In the genomic region with DNA sequence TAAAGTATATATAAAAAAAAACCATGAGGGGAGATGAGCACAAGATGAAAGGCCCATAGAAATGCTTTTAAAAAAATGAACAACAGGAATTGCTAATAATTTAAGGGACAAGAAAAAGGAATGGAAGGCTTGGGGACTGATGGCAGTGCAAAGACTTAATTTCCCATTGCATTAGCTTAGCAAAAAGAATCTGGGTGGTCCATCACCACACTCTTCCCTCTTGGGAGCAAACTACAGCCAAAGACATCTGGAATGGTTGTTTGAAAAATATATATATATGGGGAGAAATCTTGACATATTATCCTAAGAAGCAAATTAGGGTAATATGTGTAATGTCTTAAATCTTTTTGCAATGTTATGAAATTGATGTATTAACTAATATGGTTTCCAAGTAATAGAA, we compare ENCODE assay signal across 17 cellular contexts.
A peak's percentile ranks its signal among the peaks of the same experiment; 100 is the strongest.
DNase-seq lines count a peak whose midpoint lies in the region; ATAC-seq and TF ChIP-seq lines count a peak whose summit lies in the region.
"Had no signal": no experiment of that assay in that cellular context is flagged by ENCODE, and none has a peak within 500 bp of the region (broad histone marks: within the 10 kb centered on the region; RNA-seq: fewer than 3 reads in every experiment).

No MANE protein-coding gene starts in this region.

- DNase-seq in A673 (ENCODE audit: low spot score) (peak; percentile 52), HCT116 (ENCODE audit: low read depth, low spot score) (no peak), mammary epithelial cell (no peak), osteoblast (ENCODE audit: insufficient read length, low spot score, missing footprints) (no peak), NCI-H1436 treated with DMSO at 0.1 percent for 48 hours (lab: John Stamatoyannopoulos, UW) (no peak)
- DNase-seq in activated effector memory CD4-positive, alpha-beta T cell treated with anti-CD3 and anti-CD28 coated beads, Interleukin-2, amount 50 U/mL, for 16 hours, result no peak
- DNase-seq: CD8-positive, alpha-beta memory T cell; DMS 273 treated with DMSO at 0.1 percent for 48 hours; H9; KBM-7; NCI-H1048; NCI-H1694 treated with DMSO at 0.1 percent for 48 hours; NCI-H446; NCI-H748 treated with DMSO at 0.1 percent for 48 hours; Right ventricle myocardium superior had no signal

- H2AFZ ChIP-seq in HCT116 (ENCODE audit: low read depth, low read length, poor library complexity, severe bottlenecking) (peak overlapping the region; percentile 29), mammary epithelial cell (ENCODE audit: low read depth, low read length) (no peak overlapping the region), osteoblast (ENCODE audit: low read length) (no peak overlapping the region)

- no peaks in the 10 kb centered on the region for H3K36me3 ChIP-seq in A673 (ENCODE audit: insufficient read depth, low read length, poor library complexity, severe bottlenecking)
- H3K36me3 ChIP-seq in HCT116 (ENCODE audit: control insufficient read depth in 1 of 2, insufficient read depth in 2 of 2, low read length in 2 of 2), result no peaks in the 10 kb centered on the region
- H3K36me3 ChIP-seq in mammary epithelial cell (ENCODE audit: insufficient read depth, low read length), result no peaks in the 10 kb centered on the region
- no peaks in the 10 kb centered on the region for H3K36me3 ChIP-seq in osteoblast (ENCODE audit: insufficient read depth, low read length)
- H3K36me3 ChIP-seq: BLaER1 had no signal

- POLR2A ChIA-PET in A673 (lab: Charles Lee; ENCODE audit: low non-redundant PET), result no interaction called here
- POLR2A ChIA-PET in HCT116 (lab: Charles Lee), result no interaction called here

- H3K27ac ChIP-seq in A673 (ENCODE audit: low read depth, low read length, poor library complexity, severe bottlenecking), result peak overlapping the region; percentile 86
- no peak overlapping the region for H3K27ac ChIP-seq in HCT116 (ENCODE audit: low read depth, low read length)
- H3K27ac ChIP-seq in mammary epithelial cell (ENCODE audit: insufficient read depth, low read depth, low read length), result peak overlapping the region; percentile 73
- peak overlapping the region; percentile 97 for H3K27ac ChIP-seq in osteoblast (ENCODE audit: low read depth, low read length)
- H3K27ac ChIP-seq: BLaER1 had no signal

- no peak for ATAC-seq in HCT116
- ATAC-seq in HG03442 (IDR thresholded peaks at IDR 0.05; ENCODE audit: unreplicated experiment), result no peak

- H3K27me3 ChIP-seq in A673 (replicated peaks; ENCODE audit: insufficient read depth, low read depth, low read length, poor library complexity) (no peaks in the 10 kb centered on the region), HCT116 (ENCODE audit: insufficient read depth, low read length) (no peaks in the 10 kb centered on the region), mammary epithelial cell (ENCODE audit: insufficient read depth, low read length) (no peaks in the 10 kb centered on the region), osteoblast (ENCODE audit: insufficient read depth, low read length) (no peaks in the 10 kb centered on the region)
- H3K27me3 ChIP-seq: BLaER1 had no signal

- RAD21 ChIA-PET in HCT116 (lab: Charles Lee; ENCODE audit: low non-redundant PET in 1 of 2, low total read pairs in 2 of 2, uncharacterized antibody in 2 of 2, unreplicated experiment in 2 of 2), result no interaction called here

- dilution Hi-C loops in mammary epithelial cell (cut with HindIII; ENCODE audit: low sequenced_read_pairs), result no loop called here

- H3K9me3 ChIP-seq in A673 (ENCODE audit: low read depth, low read length, poor library complexity, severe bottlenecking) (no peaks in the 10 kb centered on the region), HCT116 (ENCODE audit: control insufficient read depth in 1 of 2, insufficient read depth in 1 of 2, low read depth in 1 of 2, low read length in 2 of 2) (no peaks in the 10 kb centered on the region), mammary epithelial cell (replicated peaks; ENCODE audit: insufficient read depth, low read length) (no peaks in the 10 kb centered on the region), osteoblast (ENCODE audit: low read depth, low read length) (no peaks in the 10 kb centered on the region)
- H3K9me3 ChIP-seq: BLaER1 had no signal

- BruUV-seq in A673 (replicated peaks; lab: Mats Ljungman, UMichigan) (no TSS peak), HCT116 (replicated peaks; lab: Mats Ljungman, UMichigan) (no TSS peak), mammary epithelial cell (replicated peaks; lab: Mats Ljungman, UMichigan) (no TSS peak)

- no peak for TF ChIP-seq RAD21 in HCT116 (IDR thresholded peaks at IDR 0.05; ENCODE audit: low read depth)

- intact Hi-C loops in A673 (cut with micrococcal nuclease; ENCODE audit: unreplicated experiment) (no loop called here), HCT116 (cut with micrococcal nuclease) (no loop called here), mammary epithelial cell (cut with micrococcal nuclease) (loop anchor here (5.0 to 10.0 kb wide), 3 partner anchors 138 to 1591 kb away; partner anchors contain the start of genes KIF18A and METTL15)

- H3K4me3 ChIP-seq in A673 (ENCODE audit: low read depth, low read length, poor library complexity, severe bottlenecking) (no peak overlapping the region), HCT116 (replicated peaks in 1 of 2; ENCODE audit: low read depth in 1 of 2, low read length in 2 of 2) (no peak overlapping the region), mammary epithelial cell (replicated peaks in 1 of 3; ENCODE audit: insufficient read depth in 1 of 3, low read depth in 2 of 3, low read length in 3 of 3) (no peak overlapping the region), osteoblast (ENCODE audit: insufficient read depth, low read length) (no peak overlapping the region)
- H3K4me3 ChIP-seq: BLaER1 had no signal

- in situ Hi-C loops in mammary epithelial cell (cut with MboI; ENCODE audit: low sequenced_read_pairs in 2 of 2), result no loop called here

- H3K9ac ChIP-seq in HCT116 (ENCODE audit: low read length) (no peak overlapping the region), mammary epithelial cell (ENCODE audit: insufficient read depth, low read length) (no peak overlapping the region)
- H3K9ac ChIP-seq: BLaER1 had no signal

- TF ChIP-seq CTCF in A673 (conservative IDR thresholded peaks at IDR 0.05; ENCODE audit: low read depth, low read length) (no peak), HCT116 (IDR thresholded peaks at IDR 0.05 in 2 of 3, conservative IDR thresholded peaks at IDR 0.05 in 1 of 3; ENCODE audit: borderline replicate concordance in 1 of 3, insufficient read depth in 1 of 3, low read depth in 2 of 3, low read length in 2 of 3) (no peak), mammary epithelial cell (conservative IDR thresholded peaks at IDR 0.05 in 1 of 2, IDR thresholded peaks at IDR 0.05 in 1 of 2; ENCODE audit: extremely low read depth in 1 of 2, insufficient read depth in 1 of 2, low read depth in 1 of 2, low read length in 2 of 2) (no peak), osteoblast (IDR thresholded peaks at IDR 0.05; ENCODE audit: extremely low read depth, low read depth, low read length) (no peak)

- TF ChIP-seq POLR2A in HCT116 (IDR thresholded peaks at IDR 0.05; ENCODE audit: borderline replicate concordance, extremely low read depth, insufficient read depth, insufficient read length), result no peak

- H3K79me2 ChIP-seq in HCT116 (ENCODE audit: insufficient read depth, low read length) (no peaks in the 10 kb centered on the region), mammary epithelial cell (ENCODE audit: insufficient read depth, low read length) (no peaks in the 10 kb centered on the region), osteoblast (ENCODE audit: insufficient read depth, low read length) (no peaks in the 10 kb centered on the region)

- H4K20me1 ChIP-seq in HCT116 (ENCODE audit: insufficient read depth) (no peaks in the 10 kb centered on the region), mammary epithelial cell (ENCODE audit: insufficient read depth, low read length) (no peaks in the 10 kb centered on the region), osteoblast (ENCODE audit: insufficient read depth, low read length) (no peaks in the 10 kb centered on the region)
- H4K20me1 ChIP-seq: BLaER1 had no signal

- H3K4me1 ChIP-seq in A673 (ENCODE audit: insufficient read depth, low read length, poor library complexity, severe bottlenecking) (peaks cover 76% of the 10 kb centered on the region), HCT116 (ENCODE audit: control insufficient read depth in 1 of 2, insufficient read depth in 2 of 2, low read length in 2 of 2) (peaks cover 2 to 26% of the 10 kb centered on the region in 2 experiments; a peak in 2 of 4 replicates), mammary epithelial cell (ENCODE audit: insufficient read depth, low read length) (peaks cover 46% of the 10 kb centered on the region), osteoblast (ENCODE audit: insufficient read depth, low read length) (peaks cover 50% of the 10 kb centered on the region)
- H3K4me1 ChIP-seq: BLaER1 had no signal

- H3K9me2 ChIP-seq in HCT116 (ENCODE audit: insufficient read depth), result no peaks in the 10 kb centered on the region

- CTCF ChIA-PET in A673 (lab: Charles Lee), result no interaction called here
- CTCF ChIA-PET in HCT116 (lab: Charles Lee), result no interaction called here
- CTCF ChIA-PET in mammary epithelial cell (lab: Charles Lee; ENCODE audit: low non-redundant PET), result no interaction called here

- H3K4me2 ChIP-seq in HCT116 (ENCODE audit: low read length) (peak overlapping the region; percentile 47; the same call in 1 of the 2 replicates), mammary epithelial cell (ENCODE audit: insufficient read depth, low read depth, low read length) (peak overlapping the region; percentile 53), osteoblast (ENCODE audit: insufficient read depth, low read length) (no peak overlapping the region)
- H3K4me2 ChIP-seq: BLaER1 had no signal

TF ChIP-seq in HCT116, 20 proteins besides CTCF, POLR2A, EP300 and RAD21 (continues in another document):
- TF ChIP-seq SIN3A (IDR thresholded peaks at IDR 0.05; ENCODE audit: low read depth) (no peak), JUND (IDR thresholded peaks at IDR 0.05) (no peak), SRF (IDR thresholded peaks at IDR 0.05; ENCODE audit: low read depth) (no peak), CBX3 (IDR thresholded peaks at IDR 0.05; ENCODE audit: low read depth) (no peak), EGR1 (IDR thresholded peaks at IDR 0.05; ENCODE audit: low read depth) (no peak), YY1 (IDR thresholded peaks at IDR 0.05; ENCODE audit: extremely low read depth, insufficient replicate concordance, low read depth, low read length) (no peak), EZH2 (IDR thresholded peaks at IDR 0.05) (no peak)
